Comparison of ENCODE assay signal across 14 cellular contexts in genomic region chr19:50720921-50721291, GRCh38. TPM values are rescaled to one million over a fixed set of nuclear protein-coding genes. Genes with fewer than 3 reads are reported as not detected.
DNase-seq lines count a peak whose midpoint lies in the region; ATAC-seq and TF ChIP-seq lines count a peak whose summit lies in the region.
"Had no signal": no experiment of that assay in that cellular context is flagged by ENCODE, and none has a peak within 500 bp of the region (broad histone marks: within the 10 kb centered on the region; RNA-seq: fewer than 3 reads in every experiment).

No MANE protein-coding gene starts in this region.

- CTCF ChIA-PET in PC-3 (lab: Charles Lee): no interaction called here

- POLR2A ChIA-PET in PC-3 (lab: Charles Lee; ENCODE audit: unreplicated experiment): no interaction called here

- peaks cover 8% of the 10 kb centered on the region for H3K79me2 ChIP-seq in PC-3 (ENCODE audit: low read length)

- H4K20me1 ChIP-seq in PC-3 (ENCODE audit: low read length): no peaks in the 10 kb centered on the region

- H2AFZ ChIP-seq in PC-3 (ENCODE audit: low read length): no peak overlapping the region

- no peaks in the 10 kb centered on the region for H3K9me2 ChIP-seq in PC-3 (replicated peaks; ENCODE audit: low read length)

- H3K9me3 Mint-ChIP-seq in natural killer cell: no peaks in the 10 kb centered on the region
- H3K9me3 Mint-ChIP-seq in natural killer cell treated with Interleukin-12 subunit alpha and Interleukin-12 subunit beta and Interleukin-15 and Interleukin-18, amount 100 ng/mL, for 72 hours: no peaks in the 10 kb centered on the region

- TF ChIP-seq CTCF in natural killer cell (IDR thresholded peaks at IDR 0.05) (no peak), PC-3 (conservative IDR thresholded peaks at IDR 0.05; ENCODE audit: low read depth, low read length) (no peak)

- peaks cover 26% of the 10 kb centered on the region for H3K27me3 ChIP-seq in PC-3 (ENCODE audit: low read length)

- no peaks in the 10 kb centered on the region for H3K36me3 Mint-ChIP-seq in natural killer cell
- no peaks in the 10 kb centered on the region for H3K36me3 Mint-ChIP-seq in natural killer cell treated with Interleukin-12 subunit alpha and Interleukin-12 subunit beta and Interleukin-15 and Interleukin-18, amount 100 ng/mL, for 72 hours
- H3K36me3 Mint-ChIP-seq: CD4-positive, CD25-positive, alpha-beta regulatory T cell had no signal

- H3K9me3 ChIP-seq in PC-3 (ENCODE audit: low read length): no peaks in the 10 kb centered on the region

- DNase-seq in natural killer cell: no peak
- DNase-seq in natural killer cell treated with Interleukin-12 subunit alpha and Interleukin-12 subunit beta and Interleukin-15 and Interleukin-18, amount 100 ng/mL, for 72 hours (ENCODE audit: low spot score): no peak
- peak; percentile 48 for DNase-seq in PC-3
- peak; percentile 17 for DNase-seq in fibroblast of gingiva (ENCODE audit: low read depth)
- no peak for DNase-seq in effector CD8-positive, alpha-beta T cell (lab: John Stamatoyannopoulos, UW)
- no peak for DNase-seq in COLO668 (lab: John Stamatoyannopoulos, UW; ENCODE audit: unreplicated experiment)
- DNase-seq: activated gamma-delta T cell; CD4-positive, CD25-positive, alpha-beta regulatory T cell; effector CD4-positive, alpha-beta T cell; NCI-H510A had no signal

- no peak overlapping the region for H3K4me2 ChIP-seq in PC-3 (ENCODE audit: low read length)

- BruUV-seq in PC-3 (replicated peaks; lab: Mats Ljungman, UMichigan): no TSS peak

- peaks cover 11% of the 10 kb centered on the region for H3K4me1 ChIP-seq in PC-3 (ENCODE audit: insufficient read depth, low read length)

- intact Hi-C loops in natural killer cell (cut with micrococcal nuclease): loop anchor here (10.0 kb wide), 1 partner anchor 84 kb away; no protein-coding TSS in a partner anchor
- intact Hi-C loops in PC-3 (cut with micrococcal nuclease): no loop called here

- no peak overlapping the region for H3K9ac ChIP-seq in PC-3 (ENCODE audit: low read length)

- H3K27ac ChIP-seq in PC-3 (ENCODE audit: low read length): no peak overlapping the region
- H3K27ac ChIP-seq: VCaP had no signal

- H3F3A ChIP-seq in PC-3 (ENCODE audit: low read length, unreplicated experiment): no peaks in the 10 kb centered on the region

- no peak overlapping the region for H3K27ac Mint-ChIP-seq in natural killer cell
- no peak overlapping the region for H3K27ac Mint-ChIP-seq in natural killer cell treated with Interleukin-12 subunit alpha and Interleukin-12 subunit beta and Interleukin-15 and Interleukin-18, amount 100 ng/mL, for 72 hours
- H3K27ac Mint-ChIP-seq: CD4-positive, CD25-positive, alpha-beta regulatory T cell had no signal

- peaks cover 0 to 49% of the 10 kb centered on the region in 2 donors for H3K4me1 Mint-ChIP-seq in natural killer cell
- H3K4me1 Mint-ChIP-seq in natural killer cell treated with Interleukin-12 subunit alpha and Interleukin-12 subunit beta and Interleukin-15 and Interleukin-18, amount 100 ng/mL, for 72 hours (ENCODE audit: low read depth in 2 of 2): peaks cover 6 to 21% of the 10 kb centered on the region in 2 donors

- no peaks in the 10 kb centered on the region for H3K36me3 ChIP-seq in PC-3 (ENCODE audit: low read depth, low read length)

- H3K4me3 Mint-ChIP-seq in natural killer cell: peak overlapping the region; percentile 63
- no peak overlapping the region for H3K4me3 Mint-ChIP-seq in natural killer cell treated with Interleukin-12 subunit alpha and Interleukin-12 subunit beta and Interleukin-15 and Interleukin-18, amount 100 ng/mL, for 72 hours

- ATAC-seq in natural killer cell (no peak), PC-3 (no peak), HG03039 (IDR thresholded peaks at IDR 0.05; ENCODE audit: unreplicated experiment) (no peak), HG03108 (IDR thresholded peaks at IDR 0.05; ENCODE audit: unreplicated experiment) (no peak)
- ATAC-seq in natural killer cell treated with Interleukin-12 subunit alpha and Interleukin-12 subunit beta and Interleukin-15 and Interleukin-18, amount 100 ng/mL, for 72 hours: no peak
- ATAC-seq: right cardiac atrium had no signal

- no peak overlapping the region for H3K4me3 ChIP-seq in PC-3 (ENCODE audit: low read length)

- peaks cover 23 to 41% of the 10 kb centered on the region in 2 donors for H3K27me3 Mint-ChIP-seq in natural killer cell (ENCODE audit: low read depth in 2 of 2)
- peaks cover 36 to 39% of the 10 kb centered on the region in 2 donors for H3K27me3 Mint-ChIP-seq in natural killer cell treated with Interleukin-12 subunit alpha and Interleukin-12 subunit beta and Interleukin-15 and Interleukin-18, amount 100 ng/mL, for 72 hours

RNA-seq across cellular contexts. Expression of gene SHANK1, which starts 1.3 kb away (rescaled TPM):
- under 1 TPM; 0.05 to 0.75 (median 0.20) TPM for total RNA-seq in natural killer cell
- not detected for total RNA-seq in natural killer cell treated with Interleukin-12 subunit alpha and Interleukin-12 subunit beta and Interleukin-15 and Interleukin-18, amount 100 ng/mL, for 72 hours
- 0.12 and 0.47 TPM in 2 replicates for total RNA-seq in PC-3 (2014; rRNA removed)
- total RNA-seq: CD4-positive, CD25-positive, alpha-beta regulatory T cell had no signal

RNA-seq across cellular contexts. Expression of gene CLEC11A, which starts 2.3 kb away (rescaled TPM):
- 1 to 10 TPM; 2.3 to 4.0 (median 3.3) TPM for total RNA-seq in natural killer cell
- total RNA-seq in natural killer cell treated with Interleukin-12 subunit alpha and Interleukin-12 subunit beta and Interleukin-15 and Interleukin-18, amount 100 ng/mL, for 72 hours: 1 to 10 TPM; 1.1 to 1.2 TPM
- 2.3 and 2.4 TPM in 2 replicates for total RNA-seq in PC-3 (2014; rRNA removed)

RNA-seq across cellular contexts. Expression of gene GPR32, which starts 49.4 kb away (rescaled TPM):
- total RNA-seq in natural killer cell (not detected), PC-3 (2014; rRNA removed) (not detected in 2 replicates)
- total RNA-seq in natural killer cell treated with Interleukin-12 subunit alpha and Interleukin-12 subunit beta and Interleukin-15 and Interleukin-18, amount 100 ng/mL, for 72 hours: not detected
- total RNA-seq: CD4-positive, CD25-positive, alpha-beta regulatory T cell; right cardiac atrium had no signal

Comparison
In these comparisons a context has a peak if more than half of its experiments do, and no peak if none do; other contexts are left out.
1. DNase-seq: peak in PC-3 (single experiment) and fibroblast of gingiva (single experiment); none in natural killer cell (single experiment), natural killer cell treated with Interleukin-12 subunit alpha and Interleukin-12 subunit beta and Interleukin-15 and Interleukin-18, amount 100 ng/mL, for 72 hours (single experiment), effector CD8-positive, alpha-beta T cell (single experiment) and COLO668 (single experiment).